In genomic region chr11:32434116-32434386, GRCh38 we compare ENCODE assay signal across 2 cellular contexts.
TF ChIP-seq lines count a peak whose summit lies in the region.

No MANE protein-coding gene starts in this region.

TF ChIP-seq in HepG2, 621 proteins besides CTCF, POLR2A, EP300 and RAD21:
- no peak for TF ChIP-seq HINFP (CRISPR knock-in tag; IDR thresholded peaks at IDR 0.05; ENCODE audit: low read depth)
- TF ChIP-seq ZNF34 (CRISPR knock-in tag; IDR thresholded peaks at IDR 0.05; ENCODE audit: borderline replicate concordance): no peak

TF ChIP-seq in K562, 482 proteins besides CTCF, POLR2A, EP300 and RAD21:
- 0 out of 4 replicates have a peak, but pooled peaks of 1 of the 2 experiments have one; percentile 77 for TF ChIP-seq SIN3A (IDR thresholded peaks at IDR 0.05; ENCODE audit: borderline replicate concordance in 2 of 2, control insufficient read depth in 1 of 2, low read depth in 2 of 2, low read length in 2 of 2)
- TF ChIP-seq RBM39 (optimal IDR thresholded peaks at IDR 0.05; ENCODE audit: low read depth, low read length): peak; percentile 44
- TF ChIP-seq ZNF316 (IDR thresholded peaks at IDR 0.05): no peak
- TF ChIP-seq ZC3H4 (CRISPR knock-in tag; IDR thresholded peaks at IDR 0.05; ENCODE audit: borderline replicate concordance): 0 out of 2 replicates have a peak, but pooled peaks have one; percentile 30
- TF ChIP-seq TEAD4 (IDR thresholded peaks at IDR 0.05; ENCODE audit: low read length): 0 out of 2 replicates have a peak, but pooled peaks have one; percentile 1
- TF ChIP-seq TEAD4 (CRISPR knock-in tag; IDR thresholded peaks at IDR 0.05; ENCODE audit: borderline replicate concordance): no peak
